In the genomic region with DNA sequence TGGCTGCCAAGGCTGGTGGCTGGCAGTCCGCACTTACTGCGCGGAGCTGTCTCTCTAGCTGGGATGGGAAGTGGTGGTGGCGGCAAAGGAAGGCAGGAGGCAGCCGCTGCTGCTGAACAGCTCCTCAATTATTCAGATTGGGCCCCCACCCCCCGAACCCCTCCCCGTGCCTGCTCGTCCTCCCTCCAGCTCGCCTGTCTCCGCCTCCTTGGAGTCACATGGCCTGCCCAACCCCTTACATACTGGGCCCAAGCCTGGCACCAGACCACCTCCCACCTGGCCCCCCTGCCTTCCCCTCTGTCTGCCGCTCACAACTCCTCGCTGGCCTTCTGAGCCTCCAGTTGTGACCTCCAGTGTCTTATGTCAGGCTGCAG, we compare ENCODE assay signal across 9 cellular contexts. TPM values are rescaled to one million over a fixed set of nuclear protein-coding genes. Genes with fewer than 3 reads are reported as not detected.
DNase-seq lines count a peak whose midpoint lies in the region; ATAC-seq and TF ChIP-seq lines count a peak whose summit lies in the region.
"Had no signal": no experiment of that assay in that cellular context is flagged by ENCODE, and none has a peak within 500 bp of the region (broad histone marks: within the 10 kb centered on the region; RNA-seq: fewer than 3 reads in every experiment).

A gene (minus strand): TSS at position 139 of the 374 bp plus-strand sequence. CDS start 59,139 bp downstream, outside the sequence.

- H3K9me3 ChIP-seq in left ventricle myocardium inferior (replicated peaks), result no peaks in the 10 kb centered on the region

- peak; percentile 16 for DNase-seq in DMS153 (lab: John Stamatoyannopoulos, UW)
- DNase-seq in DMS153 treated with DMSO at 0.1 percent for 48 hours (lab: John Stamatoyannopoulos, UW; ENCODE audit: unreplicated experiment), result no peak
- no peak for DNase-seq in left ventricle myocardium inferior
- peak; percentile 36 for DNase-seq in retina
- DNase-seq in middle frontal gyrus (ENCODE audit: extremely low spot score, low spot score), result no peak
- DNase-seq in omental fat pad (ENCODE audit: low spot score), result no peak
- no peak for DNase-seq in UCSD-AML1 (lab: John Stamatoyannopoulos, UW; ENCODE audit: unreplicated experiment)
- DNase-seq: stimulated activated naive CD8-positive, alpha-beta T cell treated with anti-CD3 and anti-CD28 coated beads, Interleukin-15, amount 100 ng/mL, for 72 hours had no signal

- peaks cover 15% of the 10 kb centered on the region for H3K4me1 ChIP-seq in left ventricle myocardium inferior

- H3K36me3 ChIP-seq in left ventricle myocardium inferior, result no peaks in the 10 kb centered on the region

- no peak for TF ChIP-seq CTCF in left ventricle myocardium inferior (IDR thresholded peaks at IDR 0.05; ENCODE audit: borderline replicate concordance)
- TF ChIP-seq CTCF in omental fat pad (IDR thresholded peaks at IDR 0.05), result no peak

- no peak within 1 kb of the TSS for H3K27ac ChIP-seq in left ventricle myocardium inferior (replicated peaks)

- peaks cover 60% of the 10 kb centered on the region for H3K27me3 ChIP-seq in left ventricle myocardium inferior (ENCODE audit: low read depth)

- ATAC-seq in SK-N-SH treated with all-trans-retinoic acid at 6 μM for 48 hours, result peak; percentile 80
- ATAC-seq in omental fat pad (ENCODE audit: low FRiP score), result no peak
- ATAC-seq: stimulated activated naive CD8-positive, alpha-beta T cell treated with anti-CD3 and anti-CD28 coated beads, Interleukin-15, amount 100 ng/mL, for 72 hours had no signal

- H3K4me3 ChIP-seq in left ventricle myocardium inferior, result peak within 1 kb of the TSS; percentile 61

- intact Hi-C loops in left ventricle myocardium inferior (cut with micrococcal nuclease), result no loop called here

TF ChIP-seq in SK-N-SH treated with all-trans-retinoic acid at 6 μM for 48 hours, 23 proteins besides CTCF, POLR2A, EP300 and RAD21:
- TF ChIP-seq GLIS3 (CRISPR knock-in tag; IDR thresholded peaks at IDR 0.05), result no peak
- no peak for TF ChIP-seq ESRRG (CRISPR knock-in tag; IDR thresholded peaks at IDR 0.05)
- no peak for TF ChIP-seq BACH2 (CRISPR knock-in tag; IDR thresholded peaks at IDR 0.05; ENCODE audit: borderline replicate concordance)
- TF ChIP-seq ARNTL (CRISPR knock-in tag; IDR thresholded peaks at IDR 0.05; ENCODE audit: borderline replicate concordance, low read depth), result no peak
- no peak for TF ChIP-seq ZC3H10 (CRISPR knock-in tag; IDR thresholded peaks at IDR 0.05)
- no peak for TF ChIP-seq RARB (CRISPR knock-in tag; IDR thresholded peaks at IDR 0.05)
- TF ChIP-seq PPARA (CRISPR knock-in tag; IDR thresholded peaks at IDR 0.05; ENCODE audit: borderline replicate concordance), result no peak
- no peak for TF ChIP-seq ZNF70 (CRISPR knock-in tag; IDR thresholded peaks at IDR 0.05)
- TF ChIP-seq TOX (CRISPR knock-in tag; IDR thresholded peaks at IDR 0.05; ENCODE audit: borderline replicate concordance), result no peak
- no peak for TF ChIP-seq SNAI2 (CRISPR knock-in tag; IDR thresholded peaks at IDR 0.05)
- no peak for TF ChIP-seq ISL1 (CRISPR knock-in tag; IDR thresholded peaks at IDR 0.05)
- TF ChIP-seq ZNF8 (CRISPR knock-in tag; IDR thresholded peaks at IDR 0.05), result no peak
- TF ChIP-seq, protein P1, sequence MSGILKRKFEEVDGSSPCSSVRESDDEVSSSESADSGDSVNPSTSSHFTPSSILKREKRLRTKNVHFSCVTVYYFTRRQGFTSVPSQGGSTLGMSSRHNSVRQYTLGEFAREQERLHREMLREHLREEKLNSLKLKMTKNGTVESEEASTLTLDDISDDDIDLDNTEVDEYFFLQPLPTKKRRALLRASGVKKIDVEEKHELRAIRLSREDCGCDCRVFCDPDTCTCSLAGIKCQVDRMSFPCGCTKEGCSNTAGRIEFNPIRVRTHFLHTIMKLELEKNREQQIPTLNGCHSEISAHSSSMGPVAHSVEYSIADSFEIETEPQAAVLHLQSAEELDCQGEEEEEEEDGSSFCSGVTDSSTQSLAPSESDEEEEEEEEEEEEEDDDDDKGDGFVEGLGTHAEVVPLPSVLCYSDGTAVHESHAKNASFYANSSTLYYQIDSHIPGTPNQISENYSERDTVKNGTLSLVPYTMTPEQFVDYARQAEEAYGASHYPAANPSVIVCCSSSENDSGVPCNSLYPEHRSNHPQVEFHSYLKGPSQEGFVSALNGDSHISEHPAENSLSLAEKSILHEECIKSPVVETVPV (CRISPR knock-in tag; IDR thresholded peaks at IDR 0.05), result no peak
- no peak for TF ChIP-seq ZNF565 (CRISPR knock-in tag; conservative IDR thresholded peaks at IDR 0.05; ENCODE audit: low read depth)
TF ChIP-seq in SK-N-SH treated with all-trans-retinoic acid at 6 μM for 48 hours: peak in this region for 0.

RNA-seq across cellular contexts. Expression of the gene that starts here (rescaled TPM):
- total RNA-seq in left ventricle myocardium inferior (not detected), omental fat pad (under 1 TPM in 3 of 4 donors, not detected in 1; under 0.01 to 0.06 (median under 0.01) TPM)

Comparison
In these comparisons a context has a peak if more than half of its experiments do, and no peak if none do; other contexts are left out.
1. DNase-seq: peak in DMS153 (single experiment) and retina (single experiment); none in DMS153 treated with DMSO at 0.1 percent for 48 hours (single experiment), left ventricle myocardium inferior (single experiment), middle frontal gyrus (single experiment), omental fat pad (single experiment) and UCSD-AML1 (single experiment).